8 cellular contexts compared by ENCODE assay signal in the genomic region with DNA sequence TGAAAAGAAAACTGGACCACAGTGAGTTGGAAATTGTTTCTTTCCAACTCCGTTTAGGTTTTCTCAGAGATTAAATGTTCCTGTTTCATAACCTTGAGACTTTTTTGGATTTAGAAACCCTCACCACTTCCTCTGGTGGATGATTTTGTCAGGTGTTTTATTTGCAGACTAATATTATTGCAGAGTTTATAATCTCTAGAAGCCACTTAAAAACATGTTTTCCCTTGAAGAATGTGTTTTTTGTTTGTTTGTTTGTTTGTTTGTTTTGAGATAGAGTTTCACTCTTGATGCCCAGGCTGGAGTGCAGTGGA. TPM values are rescaled to one million over a fixed set of nuclear protein-coding genes. Genes with fewer than 3 reads are reported as not detected.
A peak's percentile ranks its signal among the peaks of the same experiment; 100 is the strongest.
DNase-seq lines count a peak whose midpoint lies in the region; ATAC-seq, FAIRE-seq and TF ChIP-seq lines count a peak whose summit lies in the region.

No MANE protein-coding gene starts in this region.

- no peaks in the 10 kb centered on the region for H4K20me1 ChIP-seq in HepG2 (ENCODE audit: insufficient read depth, low read length)

- H3K4me3 ChIP-seq in HepG2 (replicated peaks in 1 of 3; ENCODE audit: insufficient read depth in 1 of 3, low read depth in 2 of 3, low read length in 3 of 3) (peak overlapping the region; percentile 43 to 98 (median 92); a peak in 5 of 6 replicates), tibial artery (peak overlapping the region; percentile 56 to 68)

- no peaks in the 10 kb centered on the region for H3K27me3 Mint-ChIP-seq in activated T-cell treated with anti-CD3 and anti-CD28 coated beads, Interleukin-2, amount 50 U/mL, for 72 hours (ENCODE audit: low read depth)
- peaks cover under 1% of the 10 kb centered on the region for H3K27me3 Mint-ChIP-seq in activated naive CD8-positive, alpha-beta T cell treated with anti-CD3 and anti-CD28 coated beads, Interleukin-2, amount 10 ng/mL, durations not matched to agents 7 days and 5 days

- peak overlapping the region; percentile 80 for H3K4me2 ChIP-seq in HepG2 (ENCODE audit: low read depth, low read length)

- TF ChIP-seq CTCF in HepG2 (CRISPR knock-in tag; IDR thresholded peaks at IDR 0.05) (no peak), tibial artery (IDR thresholded peaks at IDR 0.05) (no peak)

- DNase-seq in activated T-cell treated with anti-CD3 and anti-CD28 coated beads, Interleukin-2, amount 50 U/mL, for 72 hours: no peak
- no peak for DNase-seq in activated T-cell treated with anti-CD3 and anti-CD28 coated beads, Interleukin-2, amount 50 U/mL, for 48 hours
- no peak for DNase-seq in activated naive CD8-positive, alpha-beta T cell treated with anti-CD3 and anti-CD28 coated beads, Interleukin-2, amount 10 ng/mL, durations not matched to agents 7 days and 5 days
- DNase-seq in HepG2 (ENCODE audit: low spot score) (no peak), tibial artery (no peak), midbrain (lab: John Stamatoyannopoulos, UW) (no peak)
- no peak for DNase-seq in stimulated activated CD4-positive, alpha-beta T cell treated with anti-CD3 and anti-CD28 coated beads, Interleukin-1b, Interleukin-23, amount 100 ng/mL, for 48 hours

- TF ChIP-seq RAD21 in HepG2 (CRISPR knock-in tag; IDR thresholded peaks at IDR 0.05): no peak

- ATAC-seq in activated T-cell treated with anti-CD3 and anti-CD28 coated beads, Interleukin-2, amount 50 U/mL, for 72 hours (replicated peaks in 1 of 2): no peak
- ATAC-seq in activated naive CD8-positive, alpha-beta T cell treated with anti-CD3 and anti-CD28 coated beads, Interleukin-2, amount 10 ng/mL, durations not matched to agents 7 days and 5 days (ENCODE audit: low read depth): no peak
- ATAC-seq in HepG2 (no peak), GM18909 (IDR thresholded peaks at IDR 0.05; ENCODE audit: poor library complexity, unreplicated experiment) (no peak)

- H3K36me3 ChIP-seq in HepG2 (replicated peaks in 1 of 2; ENCODE audit: control insufficient read depth in 1 of 2, insufficient read depth in 2 of 2, low read length in 2 of 2) (no peaks in the 10 kb centered on the region), tibial artery (no peaks in the 10 kb centered on the region)

- H3K9ac ChIP-seq in HepG2 (ENCODE audit: insufficient read depth, low read depth, low read length): peak overlapping the region; percentile 81

- intact Hi-C loops in HepG2 (cut with micrococcal nuclease; ENCODE audit: unreplicated experiment) (loop anchor here (1.0 kb wide), 1 partner anchor 251 kb away; no protein-coding TSS in a partner anchor), tibial artery (cut with DNase I; ENCODE audit: low total_unique reads) (loop anchor here (10.0 kb wide), 1 partner anchor 68 kb away; a partner anchor contains a TSS)

- in situ Hi-C loops in HepG2 (cut with HindIII; ENCODE audit: extremely low pct_ligation_motif_present, low pct_unique_long_range_greater_than_20kb): no loop called here

- H3K9me3 ChIP-seq in HepG2 (ENCODE audit: low read length) (no peaks in the 10 kb centered on the region), tibial artery (no peaks in the 10 kb centered on the region)

- TSS peak; percentile 91 for BruUV-seq in HepG2 (replicated peaks; lab: Mats Ljungman, UMichigan)

- no peaks in the 10 kb centered on the region for H3K9me3 Mint-ChIP-seq in activated T-cell treated with anti-CD3 and anti-CD28 coated beads, Interleukin-2, amount 50 U/mL, for 72 hours
- H3K9me3 Mint-ChIP-seq in activated naive CD8-positive, alpha-beta T cell treated with anti-CD3 and anti-CD28 coated beads, Interleukin-2, amount 10 ng/mL, durations not matched to agents 7 days and 5 days: no peaks in the 10 kb centered on the region

- H3K4me1 ChIP-seq in HepG2 (ENCODE audit: insufficient read depth, low read length): peaks cover 27% of the 10 kb centered on the region
- peaks cover 0 to 18% (median 9%) of the 10 kb centered on the region in 4 donors for H3K4me1 ChIP-seq in tibial artery

- H3K79me2 ChIP-seq in HepG2 (ENCODE audit: insufficient read depth, low read length): peaks cover 31% of the 10 kb centered on the region

- FAIRE-seq in HepG2 (lab: Jason Lieb, UNC): no peak

- POLR2A ChIA-PET in activated naive CD8-positive, alpha-beta T cell treated with anti-CD3 and anti-CD28 coated beads, Interleukin-2, amount 10 ng/mL, durations not matched to agents 7 days and 5 days (lab: Charles Lee): interaction anchor here (1.3 kb wide), 1 partner anchor 471 kb away, joined by 3 read pairs; a partner anchor contains a TSS
- POLR2A ChIA-PET in HepG2 (lab: Yijun Ruan, JAX): interaction anchor here (0.6 to 1.6 kb wide), 4 partner anchors 9 to 65 kb away, joined by 3 to 8 read pairs (median 4); a partner anchor contains a TSS

- peak overlapping the region; percentile 87 to 100 for H3K4me3 Mint-ChIP-seq in activated T-cell treated with anti-CD3 and anti-CD28 coated beads, Interleukin-2, amount 50 U/mL, for 72 hours
- peak overlapping the region; percentile 98 for H3K4me3 Mint-ChIP-seq in activated naive CD8-positive, alpha-beta T cell treated with anti-CD3 and anti-CD28 coated beads, Interleukin-2, amount 10 ng/mL, durations not matched to agents 7 days and 5 days

- CTCF ChIA-PET in HepG2 (lab: Yijun Ruan, JAX; ENCODE audit: low intra/inter-chr PET ratio, low total read pairs): no interaction called here

- H3K27me3 ChIP-seq in HepG2 (ENCODE audit: control insufficient read depth in 1 of 2, insufficient read depth in 2 of 2, low read length in 2 of 2) (no peaks in the 10 kb centered on the region; a peak in 1 of 5 replicates), tibial artery (no peaks in the 10 kb centered on the region)

- H2AFZ ChIP-seq in HepG2 (ENCODE audit: low read length): peak overlapping the region; percentile 89

- peaks cover 14% of the 10 kb centered on the region for H3K4me1 Mint-ChIP-seq in activated T-cell treated with anti-CD3 and anti-CD28 coated beads, Interleukin-2, amount 50 U/mL, for 72 hours (ENCODE audit: low read depth)
- H3K4me1 Mint-ChIP-seq in activated naive CD8-positive, alpha-beta T cell treated with anti-CD3 and anti-CD28 coated beads, Interleukin-2, amount 10 ng/mL, durations not matched to agents 7 days and 5 days: peaks cover 6% of the 10 kb centered on the region

- H3K27ac Mint-ChIP-seq in activated T-cell treated with anti-CD3 and anti-CD28 coated beads, Interleukin-2, amount 50 U/mL, for 72 hours: no peak overlapping the region
- peak overlapping the region; percentile 93 for H3K27ac Mint-ChIP-seq in activated naive CD8-positive, alpha-beta T cell treated with anti-CD3 and anti-CD28 coated beads, Interleukin-2, amount 10 ng/mL, durations not matched to agents 7 days and 5 days

- TF ChIP-seq POLR2A in HepG2 (IDR thresholded peaks at IDR 0.05; ENCODE audit: insufficient read depth in 1 of 2, low read depth in 2 of 2, low read length in 2 of 2): no peak

- TF ChIP-seq EP300 in HepG2 (IDR thresholded peaks at IDR 0.05; ENCODE audit: low read depth in 2 of 2, low read length in 2 of 2) (no peak), HepG2 (CRISPR knock-in tag; IDR thresholded peaks at IDR 0.05; ENCODE audit: borderline replicate concordance) (no peak)

- peak overlapping the region; percentile 65 for H3K27ac ChIP-seq in HepG2 (ENCODE audit: extremely low read length, insufficient read depth, low read length)
- peak overlapping the region; percentile 76 to 85 for H3K27ac ChIP-seq in tibial artery

- peaks cover 4% of the 10 kb centered on the region in 2 donors for H3K36me3 Mint-ChIP-seq in activated T-cell treated with anti-CD3 and anti-CD28 coated beads, Interleukin-2, amount 50 U/mL, for 72 hours (ENCODE audit: insufficient read depth in 2 of 2)
- peaks cover 3% of the 10 kb centered on the region for H3K36me3 Mint-ChIP-seq in activated naive CD8-positive, alpha-beta T cell treated with anti-CD3 and anti-CD28 coated beads, Interleukin-2, amount 10 ng/mL, durations not matched to agents 7 days and 5 days

- WGBS in HepG2 (ENCODE audit: low lambda C conversion rate): 0% methylated on average over 1 of the region's 1 CpG

RNA-seq across cellular contexts. Expression of a gene that starts 0.5 kb away (rescaled TPM):
- total RNA-seq in activated T-cell treated with anti-CD3 and anti-CD28 coated beads, Interleukin-2, amount 50 U/mL, for 72 hours: 10 to 100 TPM; 36.6 to 37.6 TPM
- total RNA-seq in activated naive CD8-positive, alpha-beta T cell treated with anti-CD3 and anti-CD28 coated beads, Interleukin-2, amount 10 ng/mL, durations not matched to agents 7 days and 5 days: 10 to 100 TPM; 24.6 to 30.0 TPM
- total RNA-seq in HepG2 (2016; rRNA removed; fragmentation: Illumina TruSeq; extraction: Trizol): 56.1 and 70.3 TPM in 2 replicates
- total RNA-seq in HepG2 (2016; cell fraction: cytosol; rRNA removed; fragmentation: Illumina TruSeq; extraction: Trizol; ENCODE audit: low read depth): 11.5 and 13.8 TPM in 2 replicates
- 53.2 and 64.7 TPM in 2 replicates for total RNA-seq in HepG2 (2016; cell fraction: insoluble cytoplasmic fraction; rRNA removed; fragmentation: Illumina TruSeq; extraction: Trizol)
- 24.0 and 26.1 TPM in 2 replicates for total RNA-seq in HepG2 (2016; cell fraction: membrane; rRNA removed; fragmentation: Illumina TruSeq; extraction: Trizol)
- total RNA-seq in HepG2 (2016; cell fraction: nucleus; rRNA removed; fragmentation: Illumina TruSeq; extraction: Trizol): 34.2 and 41.8 TPM in 2 replicates
- polyA plus RNA-seq in HepG2 (2011; rRNA removed): 32.5 and 35.2 TPM in 2 replicates
- polyA plus RNA-seq in HepG2 (2011; cell fraction: cytosol; rRNA removed): 28.3 and 35.6 TPM in 2 replicates
- 15.9 and 21.5 TPM in 2 replicates for polyA plus RNA-seq in HepG2 (2011; cell fraction: nucleus; rRNA removed)
- polyA plus RNA-seq in HepG2 (2012): 41.4 and 61.9 TPM in 2 replicates
- polyA plus RNA-seq in HepG2 (2016; cell fraction: cytosol; fragmentation: Illumina TruSeq; extraction: Trizol; ENCODE audit: low read depth): 9.9 and 13.3 TPM in 2 replicates
- polyA plus RNA-seq in HepG2 (2016; cell fraction: insoluble cytoplasmic fraction; fragmentation: Illumina TruSeq; extraction: Trizol; ENCODE audit: low read depth): 65.0 and 70.1 TPM in 2 replicates
- polyA plus RNA-seq in HepG2 (2016; cell fraction: membrane; fragmentation: Illumina TruSeq; extraction: Trizol; ENCODE audit: low read depth): 24.5 and 25.1 TPM in 2 replicates
- polyA plus RNA-seq in HepG2 (2016; cell fraction: nucleus; fragmentation: Illumina TruSeq; extraction: Trizol; ENCODE audit: insufficient read depth, low read depth): 32.3 and 34.1 TPM in 2 replicates
- 43.1 and 46.3 TPM in 2 replicates for polyA minus RNA-seq in HepG2 (2011; rRNA and poly(A)+ RNA removed; ENCODE audit: low replicate concordance)
- polyA minus RNA-seq in HepG2 (2011; cell fraction: cytosol; rRNA and poly(A)+ RNA removed): 17.9 and 20.9 TPM in 2 replicates
- polyA minus RNA-seq in HepG2 (2011; cell fraction: nucleus; rRNA and poly(A)+ RNA removed): 39.0 and 39.1 TPM in 2 replicates
